ENCODE assay signal across 1 cellular context in genomic region chr9:130927995-130928900, GRCh38.
TF ChIP-seq lines count a peak whose summit lies in the region.

No MANE protein-coding gene starts in this region.

TF ChIP-seq in GM12878, 131 proteins besides CTCF, POLR2A, EP300 and RAD21 (continued from another document and continues in another):
- TF ChIP-seq MTA3 (IDR thresholded peaks at IDR 0.05; ENCODE audit: borderline replicate concordance, low read length): peak; percentile 38; the same call in 1 of the 2 replicates
- peak; percentile 88 for TF ChIP-seq JUNB (IDR thresholded peaks at IDR 0.05)
- no peak for TF ChIP-seq MEF2A (IDR thresholded peaks at IDR 0.05; ENCODE audit: insufficient read depth, low read depth, low read length)
- TF ChIP-seq PKNOX1 (IDR thresholded peaks at IDR 0.05): peak; percentile 12; the same call in 1 of the 2 replicates
- TF ChIP-seq IRF3 (IDR thresholded peaks at IDR 0.05): no peak
- no peak for TF ChIP-seq CHD2 (IDR thresholded peaks at IDR 0.05; ENCODE audit: borderline replicate concordance, low read depth, low read length)
- no peak for TF ChIP-seq HDGF (IDR thresholded peaks at IDR 0.05)
- TF ChIP-seq BCL3 (IDR thresholded peaks at IDR 0.05; ENCODE audit: borderline replicate concordance, insufficient read depth, low read depth, low read length, poor library complexity, severe bottlenecking): no peak
- peak; percentile 84 for TF ChIP-seq RELB (IDR thresholded peaks at IDR 0.05; ENCODE audit: low read depth)
- peak; percentile 94 for TF ChIP-seq DPF2 (IDR thresholded peaks at IDR 0.05)
- no peak for TF ChIP-seq PRDM15 (CRISPR knock-in tag; IDR thresholded peaks at IDR 0.05)
- TF ChIP-seq SIX5 (IDR thresholded peaks at IDR 0.05; ENCODE audit: low read depth, low read length, severe bottlenecking): no peak
- no peak for TF ChIP-seq CEBPZ (IDR thresholded peaks at IDR 0.05; ENCODE audit: low read depth, low read length)
- no peak for TF ChIP-seq EGR1 (IDR thresholded peaks at IDR 0.05; ENCODE audit: borderline replicate concordance in 1 of 2, low read depth in 2 of 2, low read length in 2 of 2)
- peak; percentile 5 for TF ChIP-seq RELA (IDR thresholded peaks at IDR 0.05; ENCODE audit: borderline replicate concordance, partially characterized antibody)
- no peak for TF ChIP-seq NR2C2 (IDR thresholded peaks at IDR 0.05; ENCODE audit: borderline replicate concordance, control insufficient read depth, insufficient read length, low read depth)
- no peak for TF ChIP-seq E4F1 (IDR thresholded peaks at IDR 0.05; ENCODE audit: borderline replicate concordance, partially characterized antibody)
- TF ChIP-seq GATAD2B (conservative IDR thresholded peaks at IDR 0.05; ENCODE audit: low read depth): peak; percentile 81; the same call in 1 of the 2 replicates
- 0 out of 2 replicates have a peak, but pooled peaks have one; percentile 41 for TF ChIP-seq NR2F1 (conservative IDR thresholded peaks at IDR 0.05)
- TF ChIP-seq TCF3 (IDR thresholded peaks at IDR 0.05; ENCODE audit: borderline replicate concordance, insufficient read depth, low read depth, low read length): no peak
- TF ChIP-seq TAF1 (IDR thresholded peaks at IDR 0.05; ENCODE audit: borderline replicate concordance, low read depth, low read length): no peak
- no peak for TF ChIP-seq SMAD1 (IDR thresholded peaks at IDR 0.05; ENCODE audit: low read depth, partially characterized antibody)
- no peak for TF ChIP-seq ZBTB11 (CRISPR knock-in tag; IDR thresholded peaks at IDR 0.05)
- TF ChIP-seq TCF12 (IDR thresholded peaks at IDR 0.05; ENCODE audit: low read depth, low read length): 0 out of 2 replicates have a peak, but pooled peaks have one; percentile 28
- TF ChIP-seq NFYA (IDR thresholded peaks at IDR 0.05; ENCODE audit: borderline replicate concordance, low read depth, low read length): no peak
- no peak for TF ChIP-seq YBX1 (IDR thresholded peaks at IDR 0.05)
- TF ChIP-seq CEBPB (IDR thresholded peaks at IDR 0.05; ENCODE audit: borderline replicate concordance in 1 of 2, low read depth in 2 of 2, low read length in 2 of 2): no peak
- no peak for TF ChIP-seq CHD4 (IDR thresholded peaks at IDR 0.05)
- no peak for TF ChIP-seq IRF5 (IDR thresholded peaks at IDR 0.05; ENCODE audit: borderline replicate concordance)
- 0 out of 2 replicates have a peak, but pooled peaks have one; percentile 32 for TF ChIP-seq MLLT1 (IDR thresholded peaks at IDR 0.05)
- peak; percentile 25; the same call in 1 of the 2 replicates for TF ChIP-seq BACH1 (IDR thresholded peaks at IDR 0.05; ENCODE audit: borderline replicate concordance)
- no peak for TF ChIP-seq ZNF24 (IDR thresholded peaks at IDR 0.05)
- TF ChIP-seq NFIC (IDR thresholded peaks at IDR 0.05; ENCODE audit: low read depth, low read length): peak; percentile 76
- TF ChIP-seq IKZF2 (IDR thresholded peaks at IDR 0.05): peak; percentile 96
- TF ChIP-seq IRF4 (IDR thresholded peaks at IDR 0.05; ENCODE audit: low read depth, low read length): peak; percentile 89
